Comparison of ENCODE assay signal across 20 cellular contexts in the genomic region with DNA sequence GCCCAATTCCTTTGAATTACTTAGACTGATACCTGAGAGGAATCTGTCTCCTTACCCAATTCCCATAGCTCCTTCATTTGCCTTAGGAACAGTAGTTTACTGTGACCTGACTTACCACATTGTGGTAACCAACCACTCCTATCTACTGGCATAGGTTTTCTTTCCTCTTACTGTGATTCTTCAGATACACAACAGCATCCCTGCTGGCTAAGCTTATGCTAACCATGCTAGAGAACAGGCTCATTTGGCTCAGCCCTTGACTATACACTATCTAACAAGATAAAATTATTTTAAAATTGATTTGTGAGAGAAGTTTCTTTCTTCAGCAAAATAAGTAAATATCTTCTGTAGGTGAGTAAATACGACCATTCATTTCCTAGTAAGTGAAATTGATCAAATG.
"Had no signal": no experiment of that assay in that cellular context is flagged by ENCODE, and none has a peak within 500 bp of the region (broad histone marks: within the 10 kb centered on the region; RNA-seq: fewer than 3 reads in every experiment).

No MANE protein-coding gene starts in this region.

- ATAC-seq: activated T-cell treated with anti-CD3 and anti-CD28 coated beads, Interleukin-2, amount 50 U/mL, for 72 hours; esophagus mucosa; left ventricle myocardium superior; right cardiac atrium; T-helper 17 cell had no signal

- H3K4me3 ChIP-seq: thyroid gland had no signal

- H3K27me3 ChIP-seq: thyroid gland had no signal

- H3K4me3 Mint-ChIP-seq: activated CD4-positive, alpha-beta memory T cell treated with anti-CD3 and anti-CD28 coated beads, Interleukin-2, amount 10 ng/mL, durations not matched to agents 7 days and 5 days; activated naive CD4-positive, alpha-beta T cell treated with anti-CD3 and anti-CD28 coated beads, Interleukin-2, amount 10 ng/mL, durations not matched to agents 7 days and 5 days; activated T-cell treated with anti-CD3 and anti-CD28 coated beads, Interleukin-2, amount 50 U/mL, for 72 hours; brain; dendritic cell treated with granulocyte-macrophage colony-stimulating factor and Interleukin-4, amounts not matched to agents 40 ng/mL and 50 ng/mL, for 4 days; nephron; stimulated activated naive CD8-positive, alpha-beta T cell treated with anti-CD3 and anti-CD28 coated beads, Interleukin-15, Interleukin-2, amounts not matched to agents 100 ng/mL and 50 ng/mL, for 24 hours; T-helper 17 cell had no signal

- H3K27ac Mint-ChIP-seq: activated CD4-positive, alpha-beta memory T cell treated with anti-CD3 and anti-CD28 coated beads, Interleukin-2, amount 10 ng/mL, durations not matched to agents 7 days and 5 days; activated naive CD4-positive, alpha-beta T cell treated with anti-CD3 and anti-CD28 coated beads, Interleukin-2, amount 10 ng/mL, durations not matched to agents 7 days and 5 days; activated T-cell treated with anti-CD3 and anti-CD28 coated beads, Interleukin-2, amount 50 U/mL, for 72 hours; dendritic cell treated with granulocyte-macrophage colony-stimulating factor and Interleukin-4, amounts not matched to agents 40 ng/mL and 50 ng/mL, for 4 days; nephron; stimulated activated naive CD8-positive, alpha-beta T cell treated with anti-CD3 and anti-CD28 coated beads, Interleukin-15, Interleukin-2, amounts not matched to agents 100 ng/mL and 50 ng/mL, for 24 hours; T-helper 17 cell had no signal

- H2AFZ ChIP-seq: parathyroid adenoma had no signal

- H3K9me3 Mint-ChIP-seq: activated naive CD4-positive, alpha-beta T cell treated with anti-CD3 and anti-CD28 coated beads, Interleukin-2, amount 10 ng/mL, durations not matched to agents 7 days and 5 days; brain; nephron; stimulated activated naive CD8-positive, alpha-beta T cell treated with anti-CD3 and anti-CD28 coated beads, Interleukin-15, Interleukin-2, amounts not matched to agents 100 ng/mL and 50 ng/mL, for 24 hours had no signal

- H3K36me3 Mint-ChIP-seq: activated naive CD4-positive, alpha-beta T cell treated with anti-CD3 and anti-CD28 coated beads, Interleukin-2, amount 10 ng/mL, durations not matched to agents 7 days and 5 days; brain had no signal

- H3K27ac ChIP-seq: parathyroid adenoma, thyroid gland had no signal

- H3K79me2 ChIP-seq: parathyroid adenoma had no signal

- H3K9ac ChIP-seq: parathyroid adenoma had no signal

- H3K4me1 Mint-ChIP-seq: activated CD4-positive, alpha-beta memory T cell treated with anti-CD3 and anti-CD28 coated beads, Interleukin-2, amount 10 ng/mL, durations not matched to agents 7 days and 5 days; activated naive CD4-positive, alpha-beta T cell treated with anti-CD3 and anti-CD28 coated beads, Interleukin-2, amount 10 ng/mL, durations not matched to agents 7 days and 5 days; brain; T-helper 17 cell had no signal

- DNase-seq: activated CD4-positive, alpha-beta memory T cell treated with anti-CD3 and anti-CD28 coated beads, Interleukin-2, amount 10 ng/mL, durations not matched to agents 7 days and 5 days; activated CD4-positive, alpha-beta T cell treated with anti-CD3 and anti-CD28 coated beads for 48 hours; activated effector memory CD4-positive, alpha-beta T cell treated with Interleukin-2 at 50 U/mL for 16 hours; activated naive CD4-positive, alpha-beta T cell treated with anti-CD3 and anti-CD28 coated beads, Interleukin-2, amount 10 ng/mL, durations not matched to agents 7 days and 5 days; activated T-cell treated with anti-CD3 and anti-CD28 coated beads, Interleukin-2, amount 50 U/mL, for 72 hours; effector CD4-positive, alpha-beta T cell; foreskin melanocyte; left ventricle myocardium superior; right cardiac atrium; stimulated activated CD4-positive, alpha-beta T cell treated with anti-CD3 and anti-CD28 coated beads, Interleukin-12 subunit alpha, Interleukin-12 subunit beta, amount 100 ng/mL, for 4 hours; stimulated activated CD4-positive, alpha-beta T cell treated with anti-CD3 and anti-CD28 coated beads, Interleukin-4, amount 100 ng/mL, for 4 hours; substantia nigra; T-helper 17 cell; thyroid gland had no signal

- H3K9me3 ChIP-seq: thyroid gland had no signal

- H3K4me1 ChIP-seq: parathyroid adenoma had no signal

- H3K27me3 Mint-ChIP-seq: activated CD4-positive, alpha-beta memory T cell treated with anti-CD3 and anti-CD28 coated beads, Interleukin-2, amount 10 ng/mL, durations not matched to agents 7 days and 5 days; activated naive CD4-positive, alpha-beta T cell treated with anti-CD3 and anti-CD28 coated beads, Interleukin-2, amount 10 ng/mL, durations not matched to agents 7 days and 5 days; brain; dendritic cell treated with granulocyte-macrophage colony-stimulating factor and Interleukin-4, amounts not matched to agents 40 ng/mL and 50 ng/mL, for 4 days; T-helper 17 cell had no signal

- H3K36me3 ChIP-seq: thyroid gland had no signal
